Comparison of ENCODE assay signal across 8 cellular contexts in the genomic region with DNA sequence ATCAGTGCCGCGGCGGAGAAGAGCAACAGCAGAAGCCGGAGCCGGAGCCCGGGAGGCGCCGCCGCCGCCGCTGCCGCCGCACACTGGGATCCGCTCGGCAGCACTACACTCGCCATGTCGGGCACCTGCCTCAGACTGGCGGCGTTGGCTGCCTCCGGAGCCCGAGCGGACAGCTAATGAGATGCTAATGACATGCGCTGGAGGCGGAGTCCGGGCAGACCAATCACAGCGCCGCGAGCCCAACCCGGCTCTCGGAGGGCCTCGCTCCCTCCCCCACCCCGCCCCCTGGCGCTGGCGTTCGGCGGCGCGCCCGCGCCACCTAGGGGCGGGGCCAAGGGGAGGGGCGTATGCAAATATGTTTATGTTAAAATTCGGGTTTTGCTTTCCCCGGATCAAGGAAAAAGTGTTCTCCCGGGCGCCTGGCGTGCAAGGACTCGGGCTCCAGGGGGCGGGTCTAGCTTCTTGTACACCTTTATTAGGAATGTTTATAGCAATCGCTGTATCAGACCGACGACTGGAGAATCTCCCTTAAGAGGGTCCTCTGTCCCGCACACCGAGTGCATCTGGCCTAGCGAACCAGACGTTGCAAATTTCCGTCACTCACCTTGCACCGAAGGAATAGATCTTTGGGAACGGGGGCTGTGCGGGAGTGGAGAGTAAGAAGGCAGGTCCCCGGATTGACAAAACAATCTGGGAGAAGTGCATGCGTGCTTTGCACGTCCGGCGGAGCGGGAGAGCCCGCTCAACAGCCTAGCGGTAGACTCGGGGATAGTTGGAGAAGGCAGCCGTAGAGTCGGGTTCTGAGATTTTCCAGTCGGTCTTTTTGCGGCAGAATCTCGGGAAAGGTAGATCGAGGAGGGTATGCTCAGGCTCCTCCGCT. TPM values are rescaled to one million over a fixed set of nuclear protein-coding genes. Genes with fewer than 3 reads are reported as not detected.
DNase-seq lines count a peak whose midpoint lies in the region; ATAC-seq and TF ChIP-seq lines count a peak whose summit lies in the region.

A gene (minus strand): TSS at position 137 of the 880 bp plus-strand sequence.

- TF ChIP-seq POLR2A in transverse colon (IDR thresholded peaks at IDR 0.05), result peak; percentile 64

- H3K27me3 Mint-ChIP-seq in CD14-positive monocyte (ENCODE audit: low read depth in 3 of 3), result peaks cover 48 to 56% (median 51%) of the 10 kb centered on the region in 3 donors

- H3K9me3 ChIP-seq in ascending aorta (no peaks in the 10 kb centered on the region), right atrium auricular region (no peaks in the 10 kb centered on the region), transverse colon (no peaks in the 10 kb centered on the region)

- peak; percentile 67 for ATAC-seq in GM21381 (IDR thresholded peaks at IDR 0.05; ENCODE audit: unreplicated experiment)

- intact Hi-C loops in CD14-positive monocyte (cut with micrococcal nuclease), result no loop called here
- intact Hi-C loops in ascending aorta (cut with DNase I), result loop anchor here (5.0 to 10.0 kb wide), 4 partner anchors 118 to 1732 kb away; a partner anchor contains a TSS
- intact Hi-C loops in posterior cingulate gyrus (cut with DNase I), result no loop called here
- intact Hi-C loops in transverse colon (cut with DNase I; ENCODE audit: low total_unique reads), result loop anchor here (5.0 kb wide), 1 partner anchor 167 kb away; no protein-coding TSS in a partner anchor

- peak within 1 kb of the TSS; percentile 55 to 80 for H3K4me3 ChIP-seq in ascending aorta
- peak within 1 kb of the TSS; percentile 54 to 74 for H3K4me3 ChIP-seq in right atrium auricular region
- peak within 1 kb of the TSS; percentile 43 to 62 (median 50) for H3K4me3 ChIP-seq in transverse colon

- H3K4me3 Mint-ChIP-seq in CD14-positive monocyte, result peak within 1 kb of the TSS; percentile 75 to 92

- TF ChIP-seq CTCF in CD14-positive monocyte (IDR thresholded peaks at IDR 0.05), result peak; percentile 73
- peak; percentile 43 to 57 (median 49) for TF ChIP-seq CTCF in ascending aorta (IDR thresholded peaks at IDR 0.05)
- TF ChIP-seq CTCF in right atrium auricular region (IDR thresholded peaks at IDR 0.05), result peak; percentile 62 to 63
- TF ChIP-seq CTCF in transverse colon (IDR thresholded peaks at IDR 0.05), result peak; percentile 51 to 78 (median 71)

- DNase-seq in CD14-positive monocyte (ENCODE audit: low spot score) (peak; percentile 75), NCI-H1048 (lab: John Stamatoyannopoulos, UW) (peak; percentile 93), T follicular helper cell (ENCODE audit: low read depth) (peak; percentile 74), ascending aorta (ENCODE audit: low spot score in 2 of 2) (peak; percentile 83 to 96), right atrium auricular region (ENCODE audit: low spot score) (peak; percentile 94), posterior cingulate gyrus (peak; percentile 97 to 100 (median 100)), transverse colon (peak; percentile 93)

- no peaks in the 10 kb centered on the region for H3K36me3 ChIP-seq in ascending aorta
- no peaks in the 10 kb centered on the region for H3K36me3 ChIP-seq in right atrium auricular region
- no peaks in the 10 kb centered on the region for H3K36me3 ChIP-seq in transverse colon

- H3K4me1 ChIP-seq in ascending aorta (peaks cover 10 to 18% of the 10 kb centered on the region in 2 donors), right atrium auricular region (peaks cover 0 to 28% of the 10 kb centered on the region in 2 donors), transverse colon (peaks cover 8 to 25% (median 22%) of the 10 kb centered on the region in 4 donors)

- peaks cover 6 to 7% of the 10 kb centered on the region in 2 donors for H3K36me3 Mint-ChIP-seq in CD14-positive monocyte

- TF ChIP-seq EP300 in transverse colon (IDR thresholded peaks at IDR 0.05; ENCODE audit: low read depth), result no peak

- H3K27ac ChIP-seq in ascending aorta, result peak within 1 kb of the TSS; percentile 65 to 73
- peak within 1 kb of the TSS; percentile 86 to 88 for H3K27ac ChIP-seq in right atrium auricular region
- H3K27ac ChIP-seq in transverse colon, result peak within 1 kb of the TSS; percentile 60 to 81 (median 77)

- WGBS in transverse colon (ENCODE audit: low coverage in 1 of 2), 2 donors, result 6% methylated on average over 52 of the region's 76 CpGs; no CpG with 5 or more reads in 1 of the 2 donors

- in situ Hi-C loops in transverse colon (cut with MboI; ENCODE audit: low pct_ligation_motif_present in 1 of 4, low pct_unique_long_range_greater_than_20kb in 1 of 4, low sequenced_read_pairs in 3 of 4), result no loop called here

- H3K27ac Mint-ChIP-seq in CD14-positive monocyte, result peak within 1 kb of the TSS in 1 of 7 donors; percentile 73

- H3K4me1 Mint-ChIP-seq in CD14-positive monocyte, result peaks cover 17% of the 10 kb centered on the region

- H3K27me3 ChIP-seq in ascending aorta (no peaks in the 10 kb centered on the region), right atrium auricular region (no peaks in the 10 kb centered on the region), transverse colon (peaks cover 83% of the 10 kb centered on the region)

- peaks cover 3 to 23% (median 18%) of the 10 kb centered on the region in 7 donors for H3K9me3 Mint-ChIP-seq in CD14-positive monocyte

RNA-seq across cellular contexts. Expression of the gene that starts here (rescaled TPM):
- polyA plus RNA-seq in CD14-positive monocyte, result not detected
- 2.4 TPM for total RNA-seq in ascending aorta
- total RNA-seq in right atrium auricular region, result 10 to 100 TPM; 19.8 to 33.9 TPM
- 1 to 10 TPM; 2.8 to 6.4 (median 3.7) TPM for total RNA-seq in transverse colon

Comparison
In these comparisons a context has a peak if more than half of its experiments do, and no peak if none do; other contexts are left out.
1. Peak in every context shown above with its lines: DNase-seq, ATAC-seq, H3K4me3 ChIP-seq and H3K27ac ChIP-seq.
2. Peak in DNase-seq in CD14-positive monocyte; RNA of the gene not detected or under 1 TPM.
3. intact Hi-C loops: an anchor here in ascending aorta (5.0 to 10.0 kb wide) and transverse colon (5.0 kb wide); none called in CD14-positive monocyte and posterior cingulate gyrus.